Comparison of ENCODE assay signal across 1 cellular context in the genomic region with DNA sequence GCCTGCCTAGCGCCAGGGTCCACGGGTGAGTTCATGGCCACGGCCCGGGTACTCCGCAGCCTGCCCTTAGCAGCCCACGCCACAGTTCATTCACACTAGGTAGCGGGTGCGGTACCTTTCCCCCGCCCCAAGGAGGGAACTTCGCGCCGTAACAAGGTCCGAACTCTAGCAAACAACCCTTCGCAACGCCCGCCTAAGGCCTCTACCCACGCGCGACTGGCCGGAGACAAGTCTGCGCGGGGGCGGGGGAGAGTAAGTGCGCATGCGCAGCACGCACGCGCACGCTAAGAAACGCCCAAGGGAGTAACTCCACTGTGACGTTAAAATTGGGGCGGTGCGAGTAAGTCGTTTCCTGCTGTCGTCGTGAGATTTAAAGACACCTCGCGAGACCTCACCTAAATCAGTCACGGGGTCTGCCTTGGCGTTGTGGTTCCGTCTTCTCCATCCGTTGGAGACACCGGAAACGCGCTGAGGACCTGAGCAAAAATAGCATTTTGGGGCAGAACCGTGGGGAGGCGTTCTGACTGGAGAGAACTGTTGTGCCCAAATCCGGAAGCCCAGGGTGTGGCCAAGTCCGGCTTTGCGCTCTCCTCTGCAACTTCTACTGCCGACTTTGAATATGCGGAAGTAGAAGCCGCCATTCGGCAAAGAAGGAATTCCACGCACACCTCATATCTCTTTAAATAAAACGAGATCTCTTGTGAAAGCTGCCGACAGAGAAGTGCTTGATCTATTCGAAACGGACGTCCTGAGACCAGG.
TF ChIP-seq lines count a peak whose summit lies in the region.

A gene with protein sequence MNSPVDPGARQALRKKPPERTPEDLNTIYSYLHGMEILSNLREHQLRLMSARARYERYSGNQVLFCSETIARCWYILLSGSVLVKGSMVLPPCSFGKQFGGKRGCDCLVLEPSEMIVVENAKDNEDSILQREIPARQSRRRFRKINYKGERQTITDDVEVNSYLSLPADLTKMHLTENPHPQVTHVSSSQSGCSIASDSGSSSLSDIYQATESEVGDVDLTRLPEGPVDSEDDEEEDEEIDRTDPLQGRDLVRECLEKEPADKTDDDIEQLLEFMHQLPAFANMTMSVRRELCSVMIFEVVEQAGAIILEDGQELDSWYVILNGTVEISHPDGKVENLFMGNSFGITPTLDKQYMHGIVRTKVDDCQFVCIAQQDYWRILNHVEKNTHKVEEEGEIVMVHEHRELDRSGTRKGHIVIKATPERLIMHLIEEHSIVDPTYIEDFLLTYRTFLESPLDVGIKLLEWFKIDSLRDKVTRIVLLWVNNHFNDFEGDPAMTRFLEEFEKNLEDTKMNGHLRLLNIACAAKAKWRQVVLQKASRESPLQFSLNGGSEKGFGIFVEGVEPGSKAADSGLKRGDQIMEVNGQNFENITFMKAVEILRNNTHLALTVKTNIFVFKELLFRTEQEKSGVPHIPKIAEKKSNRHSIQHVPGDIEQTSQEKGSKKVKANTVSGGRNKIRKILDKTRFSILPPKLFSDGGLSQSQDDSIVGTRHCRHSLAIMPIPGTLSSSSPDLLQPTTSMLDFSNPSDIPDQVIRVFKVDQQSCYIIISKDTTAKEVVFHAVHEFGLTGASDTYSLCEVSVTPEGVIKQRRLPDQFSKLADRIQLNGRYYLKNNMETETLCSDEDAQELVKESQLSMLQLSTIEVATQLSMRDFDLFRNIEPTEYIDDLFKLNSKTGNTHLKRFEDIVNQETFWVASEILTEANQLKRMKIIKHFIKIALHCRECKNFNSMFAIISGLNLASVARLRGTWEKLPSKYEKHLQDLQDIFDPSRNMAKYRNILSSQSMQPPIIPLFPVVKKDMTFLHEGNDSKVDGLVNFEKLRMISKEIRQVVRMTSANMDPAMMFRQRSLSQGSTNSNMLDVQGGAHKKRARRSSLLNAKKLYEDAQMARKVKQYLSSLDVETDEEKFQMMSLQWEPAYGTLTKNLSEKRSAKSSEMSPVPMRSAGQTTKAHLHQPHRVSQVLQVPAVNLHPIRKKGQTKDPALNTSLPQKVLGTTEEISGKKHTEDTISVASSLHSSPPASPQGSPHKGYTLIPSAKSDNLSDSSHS (N-terminal part only) (minus strand): TSS at position 234 of the 759 bp plus-strand sequence. CDS start 199 bp downstream, at position 35.

TF ChIP-seq in HepG2, 621 proteins besides CTCF, POLR2A, EP300 and RAD21 (continued from another document and continues in another):
- no peak for TF ChIP-seq HNF1A (IDR thresholded peaks at IDR 0.05; ENCODE audit: low read depth)
- TF ChIP-seq HNF1A (CRISPR knock-in tag; IDR thresholded peaks at IDR 0.05; ENCODE audit: borderline replicate concordance) = no peak; the same call in 1 of the 2 replicates
- TF ChIP-seq MXD3 (CRISPR knock-in tag; IDR thresholded peaks at IDR 0.05) = 0 out of 2 replicates have a peak, but pooled peaks have one; percentile 87
- no peak for TF ChIP-seq ZNF839 (CRISPR knock-in tag; IDR thresholded peaks at IDR 0.05; ENCODE audit: borderline replicate concordance)
- TF ChIP-seq ZSCAN12 (CRISPR knock-in tag; IDR thresholded peaks at IDR 0.05) = no peak
- TF ChIP-seq, protein P1, sequence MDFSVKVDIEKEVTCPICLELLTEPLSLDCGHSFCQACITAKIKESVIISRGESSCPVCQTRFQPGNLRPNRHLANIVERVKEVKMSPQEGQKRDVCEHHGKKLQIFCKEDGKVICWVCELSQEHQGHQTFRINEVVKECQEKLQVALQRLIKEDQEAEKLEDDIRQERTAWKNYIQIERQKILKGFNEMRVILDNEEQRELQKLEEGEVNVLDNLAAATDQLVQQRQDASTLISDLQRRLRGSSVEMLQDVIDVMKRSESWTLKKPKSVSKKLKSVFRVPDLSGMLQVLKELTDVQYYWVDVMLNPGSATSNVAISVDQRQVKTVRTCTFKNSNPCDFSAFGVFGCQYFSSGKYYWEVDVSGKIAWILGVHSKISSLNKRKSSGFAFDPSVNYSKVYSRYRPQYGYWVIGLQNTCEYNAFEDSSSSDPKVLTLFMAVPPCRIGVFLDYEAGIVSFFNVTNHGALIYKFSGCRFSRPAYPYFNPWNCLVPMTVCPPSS (IDR thresholded peaks at IDR 0.05) = no peak
- no peak for TF ChIP-seq ZKSCAN8 (CRISPR knock-in tag; IDR thresholded peaks at IDR 0.05; ENCODE audit: borderline replicate concordance)
- TF ChIP-seq ZBTB4 (CRISPR knock-in tag; IDR thresholded peaks at IDR 0.05; ENCODE audit: borderline replicate concordance) = peak; percentile 79; the same call in 1 of the 2 replicates
- no peak for TF ChIP-seq ZNF138 (CRISPR knock-in tag; IDR thresholded peaks at IDR 0.05; ENCODE audit: low read depth)
- no peak for TF ChIP-seq ZNF17 (CRISPR knock-in tag; IDR thresholded peaks at IDR 0.05)
- TF ChIP-seq ZNF777 (CRISPR knock-in tag; IDR thresholded peaks at IDR 0.05) = 0 out of 2 replicates have a peak, but pooled peaks have one; percentile 1
- no peak; the same call in 1 of the 2 replicates for TF ChIP-seq KDM4B (CRISPR knock-in tag; IDR thresholded peaks at IDR 0.05)
- peak; percentile 64; the same call in 1 of the 2 replicates for TF ChIP-seq ZNF879 (CRISPR knock-in tag; IDR thresholded peaks at IDR 0.05)
- TF ChIP-seq TFDP2 (CRISPR knock-in tag; IDR thresholded peaks at IDR 0.05) = peak; percentile 86
- peak; percentile 77 for TF ChIP-seq PHF20 (CRISPR knock-in tag; IDR thresholded peaks at IDR 0.05)
- TF ChIP-seq, protein P2, sequence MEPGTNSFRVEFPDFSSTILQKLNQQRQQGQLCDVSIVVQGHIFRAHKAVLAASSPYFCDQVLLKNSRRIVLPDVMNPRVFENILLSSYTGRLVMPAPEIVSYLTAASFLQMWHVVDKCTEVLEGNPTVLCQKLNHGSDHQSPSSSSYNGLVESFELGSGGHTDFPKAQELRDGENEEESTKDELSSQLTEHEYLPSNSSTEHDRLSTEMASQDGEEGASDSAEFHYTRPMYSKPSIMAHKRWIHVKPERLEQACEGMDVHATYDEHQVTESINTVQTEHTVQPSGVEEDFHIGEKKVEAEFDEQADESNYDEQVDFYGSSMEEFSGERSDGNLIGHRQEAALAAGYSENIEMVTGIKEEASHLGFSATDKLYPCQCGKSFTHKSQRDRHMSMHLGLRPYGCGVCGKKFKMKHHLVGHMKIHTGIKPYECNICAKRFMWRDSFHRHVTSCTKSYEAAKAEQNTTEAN (CRISPR knock-in tag; conservative IDR thresholded peaks at IDR 0.05) = no peak
- TF ChIP-seq ZNF598 (CRISPR knock-in tag; IDR thresholded peaks at IDR 0.05; ENCODE audit: borderline replicate concordance) = no peak
- TF ChIP-seq ZNF552 (CRISPR knock-in tag; IDR thresholded peaks at IDR 0.05; ENCODE audit: borderline replicate concordance) = no peak
- 0 out of 2 replicates have a peak, but pooled peaks have one; percentile 24 for TF ChIP-seq PATZ1 (CRISPR knock-in tag; IDR thresholded peaks at IDR 0.05)
- no peak for TF ChIP-seq NFKBIZ (CRISPR knock-in tag; IDR thresholded peaks at IDR 0.05)
- TF ChIP-seq ZNF607 (CRISPR knock-in tag; IDR thresholded peaks at IDR 0.05; ENCODE audit: borderline replicate concordance) = 0 out of 2 replicates have a peak, but pooled peaks have one; percentile 19
- TF ChIP-seq TGIF2 (CRISPR knock-in tag; IDR thresholded peaks at IDR 0.05) = no peak
- TF ChIP-seq ZNF180 (CRISPR knock-in tag; IDR thresholded peaks at IDR 0.05; ENCODE audit: borderline replicate concordance, low read depth) = no peak
- TF ChIP-seq ZNF746 (CRISPR knock-in tag; IDR thresholded peaks at IDR 0.05) = no peak
- TF ChIP-seq ZNF556 (CRISPR knock-in tag; IDR thresholded peaks at IDR 0.05; ENCODE audit: borderline replicate concordance) = peak; percentile 39; the same call in 1 of the 2 replicates
- TF ChIP-seq ZNF672 (CRISPR knock-in tag; IDR thresholded peaks at IDR 0.05) = no peak
- no peak for TF ChIP-seq RNF2 (conservative IDR thresholded peaks at IDR 0.05; ENCODE audit: low read depth)
- TF ChIP-seq ZNF510 (CRISPR knock-in tag; IDR thresholded peaks at IDR 0.05; ENCODE audit: low read depth) = no peak
- TF ChIP-seq SKI (IDR thresholded peaks at IDR 0.05; ENCODE audit: partially characterized antibody) = peak; percentile 66
- TF ChIP-seq KMT2B (CRISPR knock-in tag; IDR thresholded peaks at IDR 0.05) = peak; percentile 87
- TF ChIP-seq IKZF4 (CRISPR knock-in tag; IDR thresholded peaks at IDR 0.05; ENCODE audit: borderline replicate concordance, low read depth, not compliant biosample characterization) = no peak
- TF ChIP-seq MYC (CRISPR knock-in tag; IDR thresholded peaks at IDR 0.05; ENCODE audit: borderline replicate concordance) = peak; percentile 87
